10 cellular contexts compared by ENCODE assay signal in genomic region chr3:64687381-64687780, GRCh38. TPM values are rescaled to one million over a fixed set of nuclear protein-coding genes. Genes with fewer than 3 reads are reported as not detected.
DNase-seq lines count a peak whose midpoint lies in the region; ATAC-seq and TF ChIP-seq lines count a peak whose summit lies in the region.
"Had no signal": no experiment of that assay in that cellular context is flagged by ENCODE, and none has a peak within 500 bp of the region (broad histone marks: within the 10 kb centered on the region; RNA-seq: fewer than 3 reads in every experiment).

No MANE protein-coding gene starts in this region.

- no peak for ATAC-seq in activated T-helper 17 cell treated with anti-CD3 and anti-CD28 coated beads, Interleukin-2, amount 50 U/mL, for 72 hours (replicated peaks)
- ATAC-seq in GM19395 (IDR thresholded peaks at IDR 0.05; ENCODE audit: unreplicated experiment), result no peak
- ATAC-seq: activated T-cell treated with anti-CD3 and anti-CD28 coated beads, Interleukin-2, amount 50 U/mL, for 72 hours had no signal

- TF ChIP-seq POLR2A in lower leg skin (IDR thresholded peaks at IDR 0.05) (no peak), stomach (IDR thresholded peaks at IDR 0.05) (no peak)

- no peaks in the 10 kb centered on the region for H3K36me3 Mint-ChIP-seq in activated T-helper 17 cell treated with anti-CD3 and anti-CD28 coated beads, Interleukin-2, amount 50 U/mL, for 72 hours (ENCODE audit: low read depth)

- no peak overlapping the region for H3K27ac Mint-ChIP-seq in activated T-helper 17 cell treated with anti-CD3 and anti-CD28 coated beads, Interleukin-2, amount 50 U/mL, for 72 hours
- H3K27ac Mint-ChIP-seq: activated T-cell treated with anti-CD3 and anti-CD28 coated beads, Interleukin-2, amount 50 U/mL, for 72 hours had no signal

- H3K27me3 ChIP-seq in HUES48 (ENCODE audit: control insufficient read depth, insufficient read depth, low read length) (peaks cover 91% of the 10 kb centered on the region), duodenal mucosa (ENCODE audit: control insufficient read depth in 1 of 2, insufficient read depth in 2 of 2, low read length in 2 of 2) (no peaks in the 10 kb centered on the region), stomach (peaks cover 0 to 40% (median 13%) of the 10 kb centered on the region in 3 donors)

- H3K9me3 ChIP-seq in HUES48 (ENCODE audit: control insufficient read depth, insufficient read depth, low read length) (no peaks in the 10 kb centered on the region), duodenal mucosa (ENCODE audit: control insufficient read depth in 1 of 2, low read length in 2 of 2) (no peaks in the 10 kb centered on the region), stomach (no peaks in the 10 kb centered on the region)

- peaks cover 42% of the 10 kb centered on the region for H3K27me3 Mint-ChIP-seq in activated T-helper 17 cell treated with anti-CD3 and anti-CD28 coated beads, Interleukin-2, amount 50 U/mL, for 72 hours

- H3K4me1 ChIP-seq in HUES48 (ENCODE audit: control insufficient read depth, insufficient read depth, low read length) (peaks cover 53% of the 10 kb centered on the region), duodenal mucosa (ENCODE audit: control insufficient read depth in 1 of 2, insufficient read depth in 2 of 2, low read length in 2 of 2) (peaks cover 16 to 18% of the 10 kb centered on the region in 2 donors), stomach (peaks cover 0 to 49% (median 38%) of the 10 kb centered on the region in 4 donors)

- no peak for TF ChIP-seq CTCF in lower leg skin (IDR thresholded peaks at IDR 0.05)
- TF ChIP-seq CTCF in stomach (IDR thresholded peaks at IDR 0.05), result no peak

- no peaks in the 10 kb centered on the region for H3K9me3 Mint-ChIP-seq in activated T-helper 17 cell treated with anti-CD3 and anti-CD28 coated beads, Interleukin-2, amount 50 U/mL, for 72 hours
- H3K9me3 Mint-ChIP-seq: activated T-cell treated with anti-CD3 and anti-CD28 coated beads, Interleukin-2, amount 50 U/mL, for 72 hours had no signal

- H3K36me3 ChIP-seq in HUES48 (ENCODE audit: control insufficient read depth, insufficient read depth, low read length) (no peaks in the 10 kb centered on the region), duodenal mucosa (ENCODE audit: control insufficient read depth in 1 of 2, insufficient read depth in 2 of 2, low read length in 2 of 2) (no peaks in the 10 kb centered on the region), stomach (no peaks in the 10 kb centered on the region)

- intact Hi-C loops in lower leg skin (cut with DNase I; ENCODE audit: low total_unique reads) (no loop called here), stomach (cut with DNase I; ENCODE audit: low total_unique reads) (no loop called here)

- H3K27ac ChIP-seq in HUES48 (ENCODE audit: low read depth, low read length) (no peak overlapping the region), duodenal mucosa (ENCODE audit: low read depth, low read length) (peak overlapping the region; percentile 60), stomach (peak overlapping the region; percentile 63 to 98 (median 89))
- H3K27ac ChIP-seq: RWPE1 had no signal

- WGBS in lower leg skin, 2 donors, result 0 to 2% methylated on average over 14 to 20 of the region's 37 CpGs
- 1 to 4% (median 4%) methylated on average over 20 to 37 of the region's 37 CpGs for WGBS in stomach, 5 donors

- DNase-seq in lower leg skin (ENCODE audit: low spot score in 2 of 2), result no peak
- DNase-seq in stomach, result no peak
- DNase-seq in NCI-H2227 (lab: John Stamatoyannopoulos, UW; ENCODE audit: unreplicated experiment), result no peak
- DNase-seq in iPS-NIHi11 (ENCODE audit: low spot score), result no peak
- DNase-seq: activated T-cell treated with anti-CD3 and anti-CD28 coated beads, Interleukin-2, amount 50 U/mL, for 72 hours had no signal

- H3K4me3 Mint-ChIP-seq in activated T-helper 17 cell treated with anti-CD3 and anti-CD28 coated beads, Interleukin-2, amount 50 U/mL, for 72 hours, result no peak overlapping the region

- no peak for TF ChIP-seq EP300 in stomach (IDR thresholded peaks at IDR 0.05)

- H3K4me1 Mint-ChIP-seq in activated T-helper 17 cell treated with anti-CD3 and anti-CD28 coated beads, Interleukin-2, amount 50 U/mL, for 72 hours, result no peaks in the 10 kb centered on the region

- H3K4me3 ChIP-seq in HUES48 (ENCODE audit: low read depth, low read length) (peak overlapping the region; percentile 82), duodenal mucosa (ENCODE audit: low read depth in 1 of 2, low read length in 2 of 2) (peak overlapping the region; percentile 82 to 87), lower leg skin (ENCODE audit: low read depth, poor library complexity, severe bottlenecking) (peak overlapping the region; percentile 33), stomach (peak overlapping the region; percentile 66 to 68 (median 68))

- H3K9ac ChIP-seq in HUES48 (ENCODE audit: low read depth, low read length), result no peak overlapping the region
- H3K9ac ChIP-seq in duodenal mucosa (ENCODE audit: low read depth in 1 of 2, low read length in 2 of 2), result peak overlapping the region; percentile 74 to 84

RNA-seq across cellular contexts. Expression of gene ADAMTS9, which starts 0.4 kb away (rescaled TPM):
- total RNA-seq in lower leg skin (10 to 100 TPM in 1 of 4 donors, 1 to 10 TPM in 3; 2.2 to 15.9 (median 8.2) TPM), stomach (100 to 1,000 TPM in 1 of 5 donors, 10 to 100 TPM in 4; 25.4 to 107 (median 38.7) TPM)
- 1 to 10 TPM; 5.5 to 6.7 (median 5.8) TPM for polyA plus RNA-seq in stomach
- not detected for total RNA-seq in activated T-helper 17 cell treated with anti-CD3 and anti-CD28 coated beads, Interleukin-2, amount 50 U/mL, for 72 hours
- total RNA-seq: activated T-cell treated with anti-CD3 and anti-CD28 coated beads, Interleukin-2, amount 50 U/mL, for 72 hours had no signal

Comparison
In these comparisons a context has a peak if more than half of its experiments do, and no peak if none do; other contexts are left out.
1. H3K4me3 ChIP-seq: peak in every context shown above with its lines; median percentile 84 in duodenal mucosa; 82 in HUES48; 68 in stomach; 33 in lower leg skin.